In genomic region chr3:108546249-108546648, GRCh38 we compare ENCODE assay signal across 11 cellular contexts. TPM values are rescaled to one million over a fixed set of nuclear protein-coding genes. Genes with fewer than 3 reads are reported as not detected.
DNase-seq lines count a peak whose midpoint lies in the region; ATAC-seq and TF ChIP-seq lines count a peak whose summit lies in the region.
"Had no signal": no experiment of that assay in that cellular context is flagged by ENCODE, and none has a peak within 500 bp of the region (broad histone marks: within the 10 kb centered on the region; RNA-seq: fewer than 3 reads in every experiment).

No MANE protein-coding gene starts in this region.

- no peak overlapping the region for H3K9ac ChIP-seq in SK-N-SH

- TF ChIP-seq EP300 in SK-N-SH (IDR thresholded peaks at IDR 0.05; ENCODE audit: borderline replicate concordance in 1 of 2, low read depth in 1 of 2, low read length in 1 of 2), result no peak

- ATAC-seq in stimulated activated naive CD8-positive, alpha-beta T cell treated with anti-CD3 and anti-CD28 coated beads, Interleukin-15, Interleukin-2, amounts not matched to agents 100 U/mL and 50 U/mL, for 24 hours, result no peak
- ATAC-seq in left lung, result peak; percentile 55

- peaks cover 7% of the 10 kb centered on the region for H3K4me1 Mint-ChIP-seq in stimulated activated naive CD8-positive, alpha-beta T cell treated with anti-CD3 and anti-CD28 coated beads, Interleukin-15, Interleukin-2, amounts not matched to agents 100 ng/mL and 50 ng/mL, for 24 hours (ENCODE audit: low read depth)
- H3K4me1 Mint-ChIP-seq in CD14-positive monocyte, result no peaks in the 10 kb centered on the region

- intact Hi-C loops in left lung (cut with DNase I) (no loop called here), CD14-positive monocyte (cut with micrococcal nuclease) (no loop called here)

- H2AFZ ChIP-seq in SK-N-SH (ENCODE audit: low read depth), result 0 out of 2 replicates have a peak overlapping the region, but pooled peaks have one; percentile 15

- POLR2A ChIA-PET in SK-N-SH (lab: Yijun Ruan, JAX), result no interaction called here

- 87% methylated on average over 1 of the region's 1 CpG for WGBS in SK-N-SH (ENCODE audit: low lambda C conversion rate)

- no peaks in the 10 kb centered on the region for H3K27me3 Mint-ChIP-seq in stimulated activated naive CD8-positive, alpha-beta T cell treated with anti-CD3 and anti-CD28 coated beads, Interleukin-15, Interleukin-2, amounts not matched to agents 100 ng/mL and 50 ng/mL, for 24 hours
- H3K27me3 Mint-ChIP-seq in CD14-positive monocyte (ENCODE audit: low read depth in 3 of 3), result peaks cover 0 to 3% (median 0%) of the 10 kb centered on the region in 3 donors

- H3K27ac ChIP-seq in SK-N-SH (ENCODE audit: low read depth in 2 of 2, low read length in 1 of 2), result peak overlapping the region; percentile 0 to 16; a peak in 2 of 4 replicates
- H3K27ac ChIP-seq in left lung, result peak overlapping the region; percentile 4 to 7

- CTCF ChIA-PET in SK-N-SH (lab: Yijun Ruan, JAX), result interaction anchor here (0.9 to 2.0 kb wide), 7 partner anchors 9 to 369 kb away, joined by 3 to 13 read pairs (median 3); no protein-coding TSS in a partner anchor

- H3K9me3 Mint-ChIP-seq in stimulated activated naive CD8-positive, alpha-beta T cell treated with anti-CD3 and anti-CD28 coated beads, Interleukin-15, Interleukin-2, amounts not matched to agents 100 ng/mL and 50 ng/mL, for 24 hours, result no peaks in the 10 kb centered on the region
- peaks cover 0 to 4% (median 0%) of the 10 kb centered on the region in 7 donors for H3K9me3 Mint-ChIP-seq in CD14-positive monocyte

- DNase-seq in stimulated activated naive CD8-positive, alpha-beta T cell treated with anti-CD3 and anti-CD28 coated beads, Interleukin-15, Interleukin-2, amounts not matched to agents 100 U/mL and 50 U/mL, for 24 hours, result no peak
- DNase-seq in SK-N-SH (no peak), left lung (no peak), CD14-positive monocyte (ENCODE audit: low spot score) (no peak), NCI-H2227 treated with DMSO at 0.1 percent for 48 hours (lab: John Stamatoyannopoulos, UW) (no peak)
- DNase-seq in effector CD4-positive, alpha-beta T cell, result no peak
- DNase-seq in activated naive CD4-positive, alpha-beta T cell treated with Interleukin-2 at 50 U/mL for 16 hours, result no peak
- DNase-seq: NCI-H2081, SHP77 treated with DMSO at 0.1 percent for 48 hours had no signal

- no peak overlapping the region for H3K27ac Mint-ChIP-seq in stimulated activated naive CD8-positive, alpha-beta T cell treated with anti-CD3 and anti-CD28 coated beads, Interleukin-15, Interleukin-2, amounts not matched to agents 100 ng/mL and 50 ng/mL, for 24 hours
- H3K27ac Mint-ChIP-seq in CD14-positive monocyte, result no peak overlapping the region

- peaks cover 50% of the 10 kb centered on the region for H3K36me3 Mint-ChIP-seq in stimulated activated naive CD8-positive, alpha-beta T cell treated with anti-CD3 and anti-CD28 coated beads, Interleukin-15, Interleukin-2, amounts not matched to agents 100 ng/mL and 50 ng/mL, for 24 hours (ENCODE audit: low read depth)
- peaks cover 38 to 58% of the 10 kb centered on the region in 2 donors for H3K36me3 Mint-ChIP-seq in CD14-positive monocyte

- no peaks in the 10 kb centered on the region for H3K79me2 ChIP-seq in SK-N-SH (ENCODE audit: insufficient read depth)

- H3K4me2 ChIP-seq in SK-N-SH, result peak overlapping the region; percentile 50; the same call in 1 of the 2 replicates

- TF ChIP-seq CTCF in SK-N-SH (IDR thresholded peaks at IDR 0.05) (no peak), left lung (IDR thresholded peaks at IDR 0.05) (no peak), CD14-positive monocyte (IDR thresholded peaks at IDR 0.05) (no peak)

- H3K27me3 ChIP-seq in SK-N-SH (ENCODE audit: insufficient read depth) (no peaks in the 10 kb centered on the region), left lung (no peaks in the 10 kb centered on the region)

- H3K4me1 ChIP-seq in SK-N-SH (ENCODE audit: control insufficient read depth in 1 of 2, insufficient read depth in 2 of 2, low read depth in 1 of 2, low read length in 1 of 2) (peaks cover 0 to 2% of the 10 kb centered on the region in 2 experiments; a peak in 2 of 4 replicates), left lung (no peaks in the 10 kb centered on the region)

- no peaks in the 10 kb centered on the region for H4K20me1 ChIP-seq in SK-N-SH (ENCODE audit: insufficient read depth)

- H3F3A ChIP-seq in SK-N-SH (replicated peaks; ENCODE audit: insufficient read depth), result peaks cover 5% of the 10 kb centered on the region

- no peak for TF ChIP-seq RAD21 in SK-N-SH (IDR thresholded peaks at IDR 0.05; ENCODE audit: low read length)

- H3K4me3 ChIP-seq in SK-N-SH (ENCODE audit: low read depth in 2 of 2, low read length in 1 of 2) (peak overlapping the region in 1 of 2 experiments; percentile 19; a peak in 1 of 4 replicates), left lung (no peak overlapping the region)

- H3K9me2 ChIP-seq in SK-N-SH, result no peaks in the 10 kb centered on the region

- H3K36me3 ChIP-seq in SK-N-SH (replicated peaks in 1 of 2; ENCODE audit: control insufficient read depth in 1 of 2, insufficient read depth in 2 of 2, low read length in 1 of 2) (peaks cover 28 to 41% of the 10 kb centered on the region in 2 experiments), left lung (peaks cover 0 to 9% of the 10 kb centered on the region in 2 donors)

- H3K4me3 Mint-ChIP-seq in stimulated activated naive CD8-positive, alpha-beta T cell treated with anti-CD3 and anti-CD28 coated beads, Interleukin-15, Interleukin-2, amounts not matched to agents 100 ng/mL and 50 ng/mL, for 24 hours, result peak overlapping the region; percentile 32
- H3K4me3 Mint-ChIP-seq in CD14-positive monocyte, result no peak overlapping the region

- H3K9me3 ChIP-seq in SK-N-SH (no peaks in the 10 kb centered on the region), left lung (no peaks in the 10 kb centered on the region)

TF ChIP-seq in SK-N-SH, 30 proteins besides CTCF, POLR2A, EP300 and RAD21 (continues in another document):
- TF ChIP-seq CHD2 (IDR thresholded peaks at IDR 0.05; ENCODE audit: low read length, partially characterized antibody), result no peak
- no peak for TF ChIP-seq EZH2phosphoT487 (IDR thresholded peaks at IDR 0.05; ENCODE audit: borderline replicate concordance, low read depth)
- TF ChIP-seq, protein P1, sequence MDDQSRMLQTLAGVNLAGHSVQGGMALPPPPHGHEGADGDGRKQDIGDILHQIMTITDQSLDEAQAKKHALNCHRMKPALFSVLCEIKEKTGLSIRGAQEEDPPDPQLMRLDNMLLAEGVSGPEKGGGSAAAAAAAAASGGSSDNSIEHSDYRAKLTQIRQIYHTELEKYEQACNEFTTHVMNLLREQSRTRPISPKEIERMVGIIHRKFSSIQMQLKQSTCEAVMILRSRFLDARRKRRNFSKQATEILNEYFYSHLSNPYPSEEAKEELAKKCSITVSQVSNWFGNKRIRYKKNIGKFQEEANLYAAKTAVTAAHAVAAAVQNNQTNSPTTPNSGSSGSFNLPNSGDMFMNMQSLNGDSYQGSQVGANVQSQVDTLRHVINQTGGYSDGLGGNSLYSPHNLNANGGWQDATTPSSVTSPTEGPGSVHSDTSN (IDR thresholded peaks at IDR 0.05), result no peak
- no peak for TF ChIP-seq TCF12 (IDR thresholded peaks at IDR 0.05)
- peak; percentile 71 for TF ChIP-seq GATA2 (CRISPR knock-in tag; IDR thresholded peaks at IDR 0.05)
- TF ChIP-seq MAX (IDR thresholded peaks at IDR 0.05; ENCODE audit: low read depth), result no peak
- no peak for TF ChIP-seq RFX5 (IDR thresholded peaks at IDR 0.05; ENCODE audit: low read length)
- TF ChIP-seq TEAD4 (IDR thresholded peaks at IDR 0.05; ENCODE audit: borderline replicate concordance, insufficient read depth), result no peak
- no peak for TF ChIP-seq FOSL2 (IDR thresholded peaks at IDR 0.05; ENCODE audit: borderline replicate concordance, low read depth)
- TF ChIP-seq, protein P2, sequence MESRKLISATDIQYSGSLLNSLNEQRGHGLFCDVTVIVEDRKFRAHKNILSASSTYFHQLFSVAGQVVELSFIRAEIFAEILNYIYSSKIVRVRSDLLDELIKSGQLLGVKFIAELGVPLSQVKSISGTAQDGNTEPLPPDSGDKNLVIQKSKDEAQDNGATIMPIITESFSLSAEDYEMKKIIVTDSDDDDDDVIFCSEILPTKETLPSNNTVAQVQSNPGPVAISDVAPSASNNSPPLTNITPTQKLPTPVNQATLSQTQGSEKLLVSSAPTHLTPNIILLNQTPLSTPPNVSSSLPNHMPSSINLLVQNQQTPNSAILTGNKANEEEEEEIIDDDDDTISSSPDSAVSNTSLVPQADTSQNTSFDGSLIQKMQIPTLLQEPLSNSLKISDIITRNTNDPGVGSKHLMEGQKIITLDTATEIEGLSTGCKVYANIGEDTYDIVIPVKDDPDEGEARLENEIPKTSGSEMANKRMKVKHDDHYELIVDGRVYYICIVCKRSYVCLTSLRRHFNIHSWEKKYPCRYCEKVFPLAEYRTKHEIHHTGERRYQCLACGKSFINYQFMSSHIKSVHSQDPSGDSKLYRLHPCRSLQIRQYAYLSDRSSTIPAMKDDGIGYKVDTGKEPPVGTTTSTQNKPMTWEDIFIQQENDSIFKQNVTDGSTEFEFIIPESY (IDR thresholded peaks at IDR 0.05; ENCODE audit: borderline replicate concordance, low read depth), result no peak
- TF ChIP-seq TAF1 (IDR thresholded peaks at IDR 0.05; ENCODE audit: borderline replicate concordance, low read depth, low read length), result no peak

RNA-seq across cellular contexts. Expression of gene MYH15, which starts 35.9 kb away (rescaled TPM):
- 2.1 and 3.2 TPM in 2 replicates for polyA plus RNA-seq in SK-N-SH (2012; rRNA removed)
- polyA plus RNA-seq in SK-N-SH (2012; cell fraction: cytosol; rRNA removed), result 2.8 and 2.9 TPM in 2 replicates
- polyA plus RNA-seq in SK-N-SH (2012; cell fraction: nucleus; rRNA removed), result 2.0 and 3.2 TPM in 2 replicates
- total RNA-seq in left lung, result under 1 TPM; 0.05 to 0.70 TPM
- not detected for polyA plus RNA-seq in CD14-positive monocyte
- total RNA-seq: omental fat pad had no signal

RNA-seq across cellular contexts. Expression of gene CIP2A, which starts 43.0 kb away (rescaled TPM):
- polyA plus RNA-seq in SK-N-SH (2012; rRNA removed) (6.9 and 7.1 TPM in 2 replicates), CD14-positive monocyte (1 to 10 TPM; 1.3 to 5.0 TPM)
- 7.8 TPM in 2 replicates for polyA plus RNA-seq in SK-N-SH (2012; cell fraction: cytosol; rRNA removed)
- 11.9 and 12.9 TPM in 2 replicates for polyA plus RNA-seq in SK-N-SH (2012; cell fraction: nucleus; rRNA removed)
- 1 to 10 TPM; 3.8 to 5.6 TPM for total RNA-seq in left lung

RNA-seq across cellular contexts. Expression of gene DZIP3, which starts 43.3 kb away (rescaled TPM):
- 6.3 and 9.2 TPM in 2 replicates for polyA plus RNA-seq in SK-N-SH (2012; rRNA removed)
- 7.0 and 7.1 TPM in 2 replicates for polyA plus RNA-seq in SK-N-SH (2012; cell fraction: cytosol; rRNA removed)
- polyA plus RNA-seq in SK-N-SH (2012; cell fraction: nucleus; rRNA removed), result 10.1 and 19.5 TPM in 2 replicates
- 10 to 100 TPM; 11.5 to 12.1 TPM for total RNA-seq in left lung
- 1 to 10 TPM in 1 of 2 donors, under 1 TPM in 1; 0.92 to 1.1 TPM for polyA plus RNA-seq in CD14-positive monocyte
